Comparison of ENCODE assay signal across 16 cellular contexts in genomic region chr22:28030442-28030841, GRCh38.
A peak's percentile ranks its signal among the peaks of the same experiment; 100 is the strongest.
DNase-seq lines count a peak whose midpoint lies in the region; ATAC-seq and TF ChIP-seq lines count a peak whose summit lies in the region.
"Had no signal": no experiment of that assay in that cellular context is flagged by ENCODE, and none has a peak within 500 bp of the region (broad histone marks: within the 10 kb centered on the region; RNA-seq: fewer than 3 reads in every experiment).

No MANE protein-coding gene starts in this region.

- H2AFZ ChIP-seq in neural cell (ENCODE audit: low read depth, low read length), result no peak overlapping the region

- H3K4me3 ChIP-seq in cardiac muscle cell, result no peak overlapping the region
- no peak overlapping the region for H3K4me3 ChIP-seq in gastroesophageal sphincter
- H3K4me3 ChIP-seq in neural cell (ENCODE audit: low read length), result peak overlapping the region; percentile 35
- no peak overlapping the region for H3K4me3 ChIP-seq in uterus
- H3K4me3 ChIP-seq: A549 had no signal

- ATAC-seq in Right ventricle myocardium superior (ENCODE audit: poor library complexity) (no peak), gastroesophageal sphincter (no peak)
- ATAC-seq: A549 had no signal

- TF ChIP-seq CTCF in cardiac muscle cell (IDR thresholded peaks at IDR 0.05; ENCODE audit: low read depth, low read length), result no peak
- no peak for TF ChIP-seq CTCF in gastroesophageal sphincter (IDR thresholded peaks at IDR 0.05)
- no peak for TF ChIP-seq CTCF in neural cell (IDR thresholded peaks at IDR 0.05; ENCODE audit: poor library complexity, severe bottlenecking)
- no peak for TF ChIP-seq CTCF in uterus (IDR thresholded peaks at IDR 0.05)

- H3K9ac ChIP-seq in neural cell (ENCODE audit: low read length), result peak overlapping the region; percentile 30

- 50 to 57% methylated on average over 1 to 2 of the region's 4 CpGs for WGBS in gastroesophageal sphincter (ENCODE audit: low coverage in 1 of 2), 2 donors

- intact Hi-C loops in Right ventricle myocardium superior (cut with DNase I) (no loop called here), uterus (cut with DNase I; ENCODE audit: low total_unique reads) (no loop called here)

- H3K79me2 ChIP-seq in neural cell (replicated peaks; ENCODE audit: insufficient read depth, low read length), result no peaks in the 10 kb centered on the region

- H3K9me3 ChIP-seq in cardiac muscle cell (ENCODE audit: low read depth) (no peaks in the 10 kb centered on the region), gastroesophageal sphincter (no peaks in the 10 kb centered on the region), neural cell (ENCODE audit: low read length) (no peaks in the 10 kb centered on the region), uterus (no peaks in the 10 kb centered on the region)
- H3K9me3 ChIP-seq: A549 had no signal

- H3K27me3 ChIP-seq in cardiac muscle cell (no peaks in the 10 kb centered on the region), gastroesophageal sphincter (no peaks in the 10 kb centered on the region), neural cell (ENCODE audit: insufficient read depth, low read depth, low read length) (no peaks in the 10 kb centered on the region), uterus (no peaks in the 10 kb centered on the region)

- no peaks in the 10 kb centered on the region for H3F3A ChIP-seq in neural cell (ENCODE audit: insufficient read depth, low read length, poor library complexity, severe bottlenecking)

- TF ChIP-seq POLR2A in gastroesophageal sphincter (IDR thresholded peaks at IDR 0.05), result no peak
- TF ChIP-seq POLR2A in uterus (IDR thresholded peaks at IDR 0.05), result no peak

- H3K4me2 ChIP-seq in neural cell (ENCODE audit: low read length), result no peak overlapping the region
- H3K4me2 ChIP-seq: A549 had no signal

- H3K9me2 ChIP-seq in neural cell (ENCODE audit: insufficient read depth, low read length), result no peaks in the 10 kb centered on the region

- H3K27ac ChIP-seq in cardiac muscle cell (peak overlapping the region; percentile 52), gastroesophageal sphincter (peak overlapping the region in 3 of 4 donors; percentile 47 to 68 (median 64)), neural cell (ENCODE audit: low read length) (peak overlapping the region; percentile 72), uterus (peak overlapping the region; percentile 49 to 61)
- H3K27ac ChIP-seq: A549, C4-2B had no signal

- H3K4me1 ChIP-seq in cardiac muscle cell (ENCODE audit: low read depth) (peaks cover 49% of the 10 kb centered on the region), gastroesophageal sphincter (peaks cover 0 to 70% (median 43%) of the 10 kb centered on the region in 3 donors), uterus (peaks cover 3 to 11% of the 10 kb centered on the region in 2 donors)
- H3K4me1 ChIP-seq: A549 had no signal

- TF ChIP-seq EP300 in gastroesophageal sphincter (IDR thresholded peaks at IDR 0.05) (no peak), neural cell (conservative IDR thresholded peaks at IDR 0.05; ENCODE audit: poor library complexity, severe bottlenecking) (no peak)

- DNase-seq in cardiac muscle cell (ENCODE audit: low read depth in 1 of 2, low spot score in 1 of 2) (no peak), Right ventricle myocardium superior (no peak), uterus (no peak), iPS-NIHi11 (ENCODE audit: low spot score) (no peak), NCI-H1436 treated with DMSO at 0.1 percent for 48 hours (lab: John Stamatoyannopoulos, UW) (no peak)
- DNase-seq in central memory CD4-positive, alpha-beta T cell, result no peak
- DNase-seq: DMS153, HCEC 1CT, KBM-7, NCI-H1092 treated with DMSO at 0.1 percent for 48 hours, NCI-H187, NCI-H524 treated with DMSO at 0.1 percent for 48 hours had no signal

- H3K36me3 ChIP-seq in cardiac muscle cell, result no peaks in the 10 kb centered on the region
- H3K36me3 ChIP-seq in gastroesophageal sphincter, result peaks cover 0 to 14% of the 10 kb centered on the region in 2 donors
- peaks cover 5% of the 10 kb centered on the region for H3K36me3 ChIP-seq in neural cell (ENCODE audit: insufficient read depth, low read length)
- no peaks in the 10 kb centered on the region for H3K36me3 ChIP-seq in uterus

- no peaks in the 10 kb centered on the region for H4K20me1 ChIP-seq in neural cell (ENCODE audit: insufficient read depth)

- TF ChIP-seq RAD21 in neural cell (conservative IDR thresholded peaks at IDR 0.05), result no peak

TF ChIP-seq in neural cell, 6 proteins besides CTCF, POLR2A, EP300 and RAD21:
- no peak for TF ChIP-seq TAF1 (IDR thresholded peaks at IDR 0.05; ENCODE audit: low read depth)
- TF ChIP-seq, protein P1, sequence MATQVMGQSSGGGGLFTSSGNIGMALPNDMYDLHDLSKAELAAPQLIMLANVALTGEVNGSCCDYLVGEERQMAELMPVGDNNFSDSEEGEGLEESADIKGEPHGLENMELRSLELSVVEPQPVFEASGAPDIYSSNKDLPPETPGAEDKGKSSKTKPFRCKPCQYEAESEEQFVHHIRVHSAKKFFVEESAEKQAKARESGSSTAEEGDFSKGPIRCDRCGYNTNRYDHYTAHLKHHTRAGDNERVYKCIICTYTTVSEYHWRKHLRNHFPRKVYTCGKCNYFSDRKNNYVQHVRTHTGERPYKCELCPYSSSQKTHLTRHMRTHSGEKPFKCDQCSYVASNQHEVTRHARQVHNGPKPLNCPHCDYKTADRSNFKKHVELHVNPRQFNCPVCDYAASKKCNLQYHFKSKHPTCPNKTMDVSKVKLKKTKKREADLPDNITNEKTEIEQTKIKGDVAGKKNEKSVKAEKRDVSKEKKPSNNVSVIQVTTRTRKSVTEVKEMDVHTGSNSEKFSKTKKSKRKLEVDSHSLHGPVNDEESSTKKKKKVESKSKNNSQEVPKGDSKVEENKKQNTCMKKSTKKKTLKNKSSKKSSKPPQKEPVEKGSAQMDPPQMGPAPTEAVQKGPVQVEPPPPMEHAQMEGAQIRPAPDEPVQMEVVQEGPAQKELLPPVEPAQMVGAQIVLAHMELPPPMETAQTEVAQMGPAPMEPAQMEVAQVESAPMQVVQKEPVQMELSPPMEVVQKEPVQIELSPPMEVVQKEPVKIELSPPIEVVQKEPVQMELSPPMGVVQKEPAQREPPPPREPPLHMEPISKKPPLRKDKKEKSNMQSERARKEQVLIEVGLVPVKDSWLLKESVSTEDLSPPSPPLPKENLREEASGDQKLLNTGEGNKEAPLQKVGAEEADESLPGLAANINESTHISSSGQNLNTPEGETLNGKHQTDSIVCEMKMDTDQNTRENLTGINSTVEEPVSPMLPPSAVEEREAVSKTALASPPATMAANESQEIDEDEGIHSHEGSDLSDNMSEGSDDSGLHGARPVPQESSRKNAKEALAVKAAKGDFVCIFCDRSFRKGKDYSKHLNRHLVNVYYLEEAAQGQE (IDR thresholded peaks at IDR 0.05; ENCODE audit: borderline replicate concordance), result no peak
- no peak for TF ChIP-seq POLR2AphosphoS5 (IDR thresholded peaks at IDR 0.05)
